12 cellular contexts compared by ENCODE assay signal in genomic region chr11:111513240-111513605, GRCh38. TPM values are rescaled to one million over a fixed set of nuclear protein-coding genes. Genes with fewer than 3 reads are reported as not detected.
DNase-seq lines count a peak whose midpoint lies in the region; ATAC-seq and TF ChIP-seq lines count a peak whose summit lies in the region.
"Had no signal": no experiment of that assay in that cellular context is flagged by ENCODE, and none has a peak within 500 bp of the region (broad histone marks: within the 10 kb centered on the region; RNA-seq: fewer than 3 reads in every experiment).

No MANE protein-coding gene starts in this region.

- CTCF ChIA-PET in activated CD4-positive, alpha-beta T cell treated with anti-CD3 and anti-CD28 coated beads for 36 hours (lab: Charles Lee) = interaction anchor here (0.6 to 2.5 kb wide), 13 partner anchors 9 to 127 kb away, joined by 3 to 6 read pairs (median 3); no protein-coding TSS in a partner anchor

- peaks cover 35% of the 10 kb centered on the region for H3K27me3 Mint-ChIP-seq in activated CD4-positive, alpha-beta T cell treated with anti-CD3 and anti-CD28 coated beads for 36 hours
- H3K27me3 Mint-ChIP-seq in T-helper 17 cell = peaks cover 27% of the 10 kb centered on the region

- H4K20me1 ChIP-seq in hepatocyte (ENCODE audit: insufficient read depth, poor library complexity, severe bottlenecking) = no peaks in the 10 kb centered on the region

- H3K27me3 ChIP-seq in hepatocyte = peaks cover 50% of the 10 kb centered on the region
- H3K27me3 ChIP-seq in esophagus squamous epithelium = peaks cover 0 to 39% (median 4%) of the 10 kb centered on the region in 4 donors

- H3K27ac ChIP-seq in hepatocyte (no peak overlapping the region), esophagus squamous epithelium (no peak overlapping the region)
- H3K27ac ChIP-seq: cardiac muscle cell had no signal

- peaks cover 17% of the 10 kb centered on the region for H3K4me1 ChIP-seq in hepatocyte (ENCODE audit: insufficient read depth)
- H3K4me1 ChIP-seq in esophagus squamous epithelium = peaks cover 4 to 22% (median 12%) of the 10 kb centered on the region in 3 donors

- H3K36me3 Mint-ChIP-seq in activated CD4-positive, alpha-beta T cell treated with anti-CD3 and anti-CD28 coated beads for 36 hours (ENCODE audit: low read depth) = no peaks in the 10 kb centered on the region
- H3K36me3 Mint-ChIP-seq in T-helper 17 cell (ENCODE audit: low read depth) = no peaks in the 10 kb centered on the region
- H3K36me3 Mint-ChIP-seq in stimulated activated effector memory CD8-positive, alpha-beta T cell treated with anti-CD3 and anti-CD28 coated beads, Interleukin-12 subunit alpha, Interleukin-12 subunit beta, amount 100 ng/mL, for 72 hours = no peaks in the 10 kb centered on the region

- no peak for TF ChIP-seq CTCF in hepatocyte (IDR thresholded peaks at IDR 0.05; ENCODE audit: poor library complexity)
- TF ChIP-seq CTCF in esophagus squamous epithelium (IDR thresholded peaks at IDR 0.05) = no peak

- no peak for TF ChIP-seq POLR2A in esophagus squamous epithelium (IDR thresholded peaks at IDR 0.05)

- DNase-seq in activated CD4-positive, alpha-beta T cell treated with anti-CD3 and anti-CD28 coated beads for 36 hours = no peak
- DNase-seq in activated CD4-positive, alpha-beta T cell treated with anti-CD3 and anti-CD28 coated beads for 48 hours = no peak
- DNase-seq in T-helper 17 cell (no peak), hepatocyte (ENCODE audit: low spot score) (no peak), NCI-H524 (lab: John Stamatoyannopoulos, UW) (no peak), retina (no peak), esophagus squamous epithelium (lab: John Stamatoyannopoulos, UW) (no peak)
- no peak for DNase-seq in stimulated activated effector memory CD8-positive, alpha-beta T cell treated with anti-CD3 and anti-CD28 coated beads, Interleukin-12 subunit alpha, Interleukin-12 subunit beta, amount 100 ng/mL, for 72 hours (ENCODE audit: low spot score in 2 of 2)

- H3K4me3 ChIP-seq in hepatocyte (no peak overlapping the region), esophagus squamous epithelium (peak overlapping the region in 1 of 4 donors; percentile 76)

- H3K9me3 ChIP-seq in T-helper 17 cell (ENCODE audit: control insufficient read depth, low read length, poor library complexity, severe bottlenecking) (no peaks in the 10 kb centered on the region), hepatocyte (ENCODE audit: low read depth) (no peaks in the 10 kb centered on the region), esophagus squamous epithelium (no peaks in the 10 kb centered on the region)

- peak; percentile 45 for ATAC-seq in activated CD4-positive, alpha-beta T cell treated with anti-CD3 and anti-CD28 coated beads for 36 hours
- ATAC-seq in T-helper 17 cell = peak; percentile 36
- peak; percentile 51 for ATAC-seq in stimulated activated effector memory CD8-positive, alpha-beta T cell treated with anti-CD3 and anti-CD28 coated beads, Interleukin-12 subunit alpha, Interleukin-12 subunit beta, amount 100 ng/mL, for 72 hours

- WGBS in hepatocyte (ENCODE audit: low lambda C conversion rate, missing lambda C conversion rate) = 36% methylated on average over 6 of the region's 6 CpGs
- 15 to 63% methylated on average over 3 to 6 of the region's 6 CpGs for WGBS in esophagus squamous epithelium, 2 donors

- no peaks in the 10 kb centered on the region for H3K9me3 Mint-ChIP-seq in activated CD4-positive, alpha-beta T cell treated with anti-CD3 and anti-CD28 coated beads for 36 hours (ENCODE audit: low read depth)
- no peaks in the 10 kb centered on the region for H3K9me3 Mint-ChIP-seq in stimulated activated effector memory CD8-positive, alpha-beta T cell treated with anti-CD3 and anti-CD28 coated beads, Interleukin-12 subunit alpha, Interleukin-12 subunit beta, amount 100 ng/mL, for 72 hours

- no peaks in the 10 kb centered on the region for H3K36me3 ChIP-seq in hepatocyte (replicated peaks; ENCODE audit: insufficient read depth, low read depth)
- H3K36me3 ChIP-seq in esophagus squamous epithelium = no peaks in the 10 kb centered on the region
- H3K36me3 ChIP-seq: cardiac muscle cell had no signal

- no peaks in the 10 kb centered on the region for H3K9me2 ChIP-seq in hepatocyte (replicated peaks; ENCODE audit: insufficient read depth)

- POLR2A ChIA-PET in activated CD4-positive, alpha-beta T cell treated with anti-CD3 and anti-CD28 coated beads for 36 hours (lab: Charles Lee) = interaction anchor here (1.0 kb wide), 1 partner anchor 18 kb away, joined by 4 read pairs; no protein-coding TSS in a partner anchor

- H2AFZ ChIP-seq in hepatocyte = peak overlapping the region; percentile 87

- no peak overlapping the region for H3K4me3 Mint-ChIP-seq in activated CD4-positive, alpha-beta T cell treated with anti-CD3 and anti-CD28 coated beads for 36 hours
- H3K4me3 Mint-ChIP-seq in T-helper 17 cell = peak overlapping the region; percentile 43
- H3K4me3 Mint-ChIP-seq in stimulated activated effector memory CD8-positive, alpha-beta T cell treated with anti-CD3 and anti-CD28 coated beads, Interleukin-12 subunit alpha, Interleukin-12 subunit beta, amount 100 ng/mL, for 72 hours = peak overlapping the region; percentile 62

- H3K4me1 Mint-ChIP-seq in activated CD4-positive, alpha-beta T cell treated with anti-CD3 and anti-CD28 coated beads for 36 hours = peaks cover 17% of the 10 kb centered on the region
- H3K4me1 Mint-ChIP-seq in T-helper 17 cell = peaks cover 2% of the 10 kb centered on the region
- no peaks in the 10 kb centered on the region for H3K4me1 Mint-ChIP-seq in stimulated activated effector memory CD8-positive, alpha-beta T cell treated with anti-CD3 and anti-CD28 coated beads, Interleukin-12 subunit alpha, Interleukin-12 subunit beta, amount 100 ng/mL, for 72 hours

- intact Hi-C loops in activated CD4-positive, alpha-beta T cell treated with anti-CD3 and anti-CD28 coated beads for 36 hours (cut with DNase I, micrococcal nuclease) = no loop called here
- intact Hi-C loops in esophagus squamous epithelium (cut with DNase I) = no loop called here

- peak overlapping the region; percentile 91 for H3K4me2 ChIP-seq in hepatocyte

- H3K79me2 ChIP-seq in hepatocyte = no peaks in the 10 kb centered on the region

- no peak overlapping the region for H3K27ac Mint-ChIP-seq in activated CD4-positive, alpha-beta T cell treated with anti-CD3 and anti-CD28 coated beads for 36 hours
- no peak overlapping the region for H3K27ac Mint-ChIP-seq in T-helper 17 cell
- H3K27ac Mint-ChIP-seq in stimulated activated effector memory CD8-positive, alpha-beta T cell treated with anti-CD3 and anti-CD28 coated beads, Interleukin-12 subunit alpha, Interleukin-12 subunit beta, amount 100 ng/mL, for 72 hours = no peak overlapping the region

RNA-seq across cellular contexts. Expression of gene BTG4, which starts 1.0 kb away (rescaled TPM):
- not detected for total RNA-seq in activated CD4-positive, alpha-beta T cell treated with anti-CD3 and anti-CD28 coated beads for 36 hours
- not detected for total RNA-seq in T-helper 17 cell
- not detected in 2 replicates for total RNA-seq in hepatocyte
- polyA plus RNA-seq in hepatocyte = not detected in 2 replicates
- total RNA-seq in esophagus squamous epithelium = not detected
- total RNA-seq: cardiac muscle cell, HT-29, temporal lobe had no signal
- polyA plus RNA-seq: AG04450, cardiac muscle cell had no signal

RNA-seq across cellular contexts. Expression of gene HOATZ, which starts 1.4 kb away (rescaled TPM):
- total RNA-seq in activated CD4-positive, alpha-beta T cell treated with anti-CD3 and anti-CD28 coated beads for 36 hours = not detected
- total RNA-seq in T-helper 17 cell (not detected), hepatocyte (not detected in 2 replicates), esophagus squamous epithelium (not detected)
- not detected in 2 replicates for polyA plus RNA-seq in hepatocyte
- total RNA-seq: cardiac muscle cell, HT-29 had no signal
- polyA plus RNA-seq: cardiac muscle cell had no signal

RNA-seq across cellular contexts. Expression of gene LAYN, which starts 27.3 kb away (rescaled TPM):
- 1 to 10 TPM; 5.5 to 5.6 TPM for total RNA-seq in activated CD4-positive, alpha-beta T cell treated with anti-CD3 and anti-CD28 coated beads for 36 hours
- total RNA-seq in T-helper 17 cell (1 to 10 TPM in 1 of 2 donors, not detected in 1; 1.4 TPM), hepatocyte (7.6 and 12.6 TPM in 2 replicates), esophagus squamous epithelium (10 to 100 TPM in 2 of 4 donors, 1 to 10 TPM in 2; 1.6 to 13.0 (median 8.9) TPM)
- polyA plus RNA-seq in hepatocyte = 7.5 and 7.7 TPM in 2 replicates
- total RNA-seq: HT-29 had no signal
